ENCODE assay signal across 12 cellular contexts in genomic region chr7:27179030-27179429, GRCh38. TPM values are rescaled to one million over a fixed set of nuclear protein-coding genes. Genes with fewer than 3 reads are reported as not detected.
A peak's percentile ranks its signal among the peaks of the same experiment; 100 is the strongest.
DNase-seq lines count a peak whose midpoint lies in the region; ATAC-seq and TF ChIP-seq lines count a peak whose summit lies in the region.
"Had no signal": no experiment of that assay in that cellular context is flagged by ENCODE, and none has a peak within 500 bp of the region (broad histone marks: within the 10 kb centered on the region; RNA-seq: fewer than 3 reads in every experiment).

No MANE protein-coding gene starts in this region.

- DNase-seq in EL (peak; percentile 40), RWPE2 (ENCODE audit: low spot score) (no peak), left kidney (ENCODE audit: low read depth, low spot score) (peak; percentile 52), Karpas-422 (no peak), OCI-M2 (lab: John Stamatoyannopoulos, UW; ENCODE audit: unreplicated experiment) (no peak)
- DNase-seq: foreskin keratinocyte, NCI-H1105 treated with DMSO at 0.1 percent for 48 hours had no signal

- peak overlapping the region; percentile 98 for H3K4me2 ChIP-seq in skeletal muscle satellite cell (ENCODE audit: low read length)
- H3K4me2 ChIP-seq in Karpas-422 (ENCODE audit: low read depth, low read length, poor library complexity, severe bottlenecking): no peak overlapping the region

- ATAC-seq in RWPE2 (ENCODE audit: low read depth): no peak
- no peak for ATAC-seq in GM21526 (IDR thresholded peaks at IDR 0.05; ENCODE audit: low FRiP score, unreplicated experiment)
- no peak for ATAC-seq in GM18867 (IDR thresholded peaks at IDR 0.05; ENCODE audit: unreplicated experiment)

- no peak overlapping the region for H2AFZ ChIP-seq in Karpas-422 (ENCODE audit: low read length)

- no peaks in the 10 kb centered on the region for H4K20me1 ChIP-seq in Karpas-422 (ENCODE audit: insufficient read depth, low read depth, low read length)

- H3K79me2 ChIP-seq in Karpas-422 (ENCODE audit: low read length): no peaks in the 10 kb centered on the region

- H3K4me1 ChIP-seq in RWPE2 (ENCODE audit: insufficient read depth, poor library complexity, severe bottlenecking): peaks cover 26% of the 10 kb centered on the region
- H3K4me1 ChIP-seq in skeletal muscle satellite cell (ENCODE audit: control insufficient read depth, insufficient read depth, low read length): peaks cover 71% of the 10 kb centered on the region
- no peaks in the 10 kb centered on the region; the same call in 1 of the 2 replicates for H3K4me1 ChIP-seq in Karpas-422 (ENCODE audit: low read length)
- H3K4me1 ChIP-seq: foreskin keratinocyte had no signal

- H3K9me2 ChIP-seq in Karpas-422 (replicated peaks; ENCODE audit: insufficient read depth, low read length): no peaks in the 10 kb centered on the region

- H3K4me3 ChIP-seq in RWPE2 (ENCODE audit: severe bottlenecking): peak overlapping the region; percentile 33
- H3K4me3 ChIP-seq in skeletal muscle satellite cell (ENCODE audit: low read length): peak overlapping the region; percentile 88
- no peak overlapping the region for H3K4me3 ChIP-seq in Karpas-422 (ENCODE audit: low read length)

- no peaks in the 10 kb centered on the region for H3K9me3 ChIP-seq in RWPE2 (ENCODE audit: severe bottlenecking)
- no peaks in the 10 kb centered on the region for H3K9me3 ChIP-seq in skeletal muscle satellite cell (replicated peaks; ENCODE audit: low read length)
- no peaks in the 10 kb centered on the region for H3K9me3 ChIP-seq in Karpas-422 (ENCODE audit: low read length)

- H3K27me3 ChIP-seq in RWPE2 (ENCODE audit: insufficient read depth, poor library complexity, severe bottlenecking) (no peaks in the 10 kb centered on the region), skeletal muscle satellite cell (ENCODE audit: control insufficient read depth, insufficient read depth, low read length) (no peaks in the 10 kb centered on the region), Karpas-422 (ENCODE audit: low read length) (no peaks in the 10 kb centered on the region)

- H3K27ac ChIP-seq in RWPE2 (ENCODE audit: poor library complexity, severe bottlenecking) (peak overlapping the region; percentile 93), Karpas-422 (ENCODE audit: low read length) (no peak overlapping the region)
- H3K27ac ChIP-seq: foreskin keratinocyte had no signal

- H3K9ac ChIP-seq in skeletal muscle satellite cell (ENCODE audit: low read depth, low read length) (peak overlapping the region; percentile 97), Karpas-422 (ENCODE audit: low read length) (no peak overlapping the region)

- TF ChIP-seq CTCF in RWPE2 (IDR thresholded peaks at IDR 0.05; ENCODE audit: poor library complexity, severe bottlenecking): no peak

- H3K36me3 ChIP-seq in RWPE2 (ENCODE audit: low read depth) (no peaks in the 10 kb centered on the region), skeletal muscle satellite cell (ENCODE audit: insufficient read depth, low read length) (peaks cover 14% of the 10 kb centered on the region), Karpas-422 (ENCODE audit: insufficient read depth, low read length) (no peaks in the 10 kb centered on the region)

RNA-seq across cellular contexts. Expression of gene HOXA10, which starts 4.9 kb away (rescaled TPM):
- total RNA-seq in skeletal muscle satellite cell (2012; rRNA removed): 8.5 and 9.4 TPM in 2 replicates
- not detected in 2 replicates for total RNA-seq in Karpas-422 (2014; rRNA removed; shearing (Covaris generic); ENCODE audit: low replicate concordance)

RNA-seq across cellular contexts. Expression of gene HOXA11, which starts 6.0 kb away (rescaled TPM):
- 3.3 and 3.8 TPM in 2 replicates for total RNA-seq in skeletal muscle satellite cell (2012; rRNA removed)
- total RNA-seq in Karpas-422 (2014; rRNA removed; shearing (Covaris generic); ENCODE audit: low replicate concordance): not detected in 2 replicates
- total RNA-seq: CD4-positive, CD25-positive, alpha-beta regulatory T cell; HT1080 had no signal

RNA-seq across cellular contexts. Expression of gene HOXA9, which starts 13.7 kb away (rescaled TPM):
- 14.6 and 20.3 TPM in 2 replicates for total RNA-seq in skeletal muscle satellite cell (2012; rRNA removed)
- total RNA-seq in Karpas-422 (2014; rRNA removed; shearing (Covaris generic); ENCODE audit: low replicate concordance): not detected in 2 replicates

RNA-seq across cellular contexts. Expression of gene HOXA13, which starts 20.9 kb away (rescaled TPM):
- total RNA-seq in skeletal muscle satellite cell (2012; rRNA removed): 0.22 TPM in 1 of 2 replicates, not detected in the other
- 0.07 TPM in 1 of 2 replicates, not detected in the other for total RNA-seq in Karpas-422 (2014; rRNA removed; shearing (Covaris generic); ENCODE audit: low replicate concordance)
- total RNA-seq: CD4-positive, CD25-positive, alpha-beta regulatory T cell; foreskin keratinocyte had no signal

RNA-seq across cellular contexts. Expression of gene HOXA7, which starts 22.6 kb away (rescaled TPM):
- 2.0 and 2.8 TPM in 2 replicates for total RNA-seq in skeletal muscle satellite cell (2012; rRNA removed)
- 7.5 and 10.2 TPM in 2 replicates for total RNA-seq in Karpas-422 (2014; rRNA removed; shearing (Covaris generic); ENCODE audit: low replicate concordance)
- total RNA-seq: CD4-positive, CD25-positive, alpha-beta regulatory T cell; HT1080 had no signal

Comparison
In these comparisons a context has a peak if more than half of its experiments do, and no peak if none do; other contexts are left out.
1. DNase-seq: peak in EL (single experiment) and left kidney (single experiment); none in RWPE2 (single experiment), Karpas-422 (single experiment) and OCI-M2 (single experiment).